1 cellular context compared by ENCODE assay signal in the genomic region with DNA sequence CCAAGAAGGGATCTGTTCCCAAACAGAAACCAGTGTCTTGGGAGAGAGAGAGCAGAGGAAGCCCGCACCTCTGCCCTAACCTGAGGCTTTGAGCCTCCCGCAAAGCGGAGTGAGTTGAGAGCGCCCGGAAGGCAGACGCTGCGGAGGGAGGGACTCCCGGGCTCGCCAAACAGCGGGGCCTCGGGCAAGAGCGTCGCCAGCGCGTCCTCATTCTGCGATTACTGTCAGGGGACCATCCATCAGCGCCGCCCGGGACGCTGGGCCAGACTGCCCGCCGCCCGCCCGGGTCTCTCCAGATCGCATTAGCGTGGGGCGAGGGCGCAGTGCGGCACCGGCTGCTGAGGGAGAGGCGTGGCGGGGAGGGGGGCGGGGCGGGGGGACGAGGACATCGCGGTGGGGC.
TF ChIP-seq lines count a peak whose summit lies in the region.

No MANE protein-coding gene starts in this region.

TF ChIP-seq in SK-N-SH, 30 proteins besides CTCF, POLR2A, EP300 and RAD21:
- 0 out of 2 replicates have a peak, but pooled peaks have one; percentile 30 for TF ChIP-seq GATA2 (CRISPR knock-in tag; IDR thresholded peaks at IDR 0.05)
